In the genomic region with DNA sequence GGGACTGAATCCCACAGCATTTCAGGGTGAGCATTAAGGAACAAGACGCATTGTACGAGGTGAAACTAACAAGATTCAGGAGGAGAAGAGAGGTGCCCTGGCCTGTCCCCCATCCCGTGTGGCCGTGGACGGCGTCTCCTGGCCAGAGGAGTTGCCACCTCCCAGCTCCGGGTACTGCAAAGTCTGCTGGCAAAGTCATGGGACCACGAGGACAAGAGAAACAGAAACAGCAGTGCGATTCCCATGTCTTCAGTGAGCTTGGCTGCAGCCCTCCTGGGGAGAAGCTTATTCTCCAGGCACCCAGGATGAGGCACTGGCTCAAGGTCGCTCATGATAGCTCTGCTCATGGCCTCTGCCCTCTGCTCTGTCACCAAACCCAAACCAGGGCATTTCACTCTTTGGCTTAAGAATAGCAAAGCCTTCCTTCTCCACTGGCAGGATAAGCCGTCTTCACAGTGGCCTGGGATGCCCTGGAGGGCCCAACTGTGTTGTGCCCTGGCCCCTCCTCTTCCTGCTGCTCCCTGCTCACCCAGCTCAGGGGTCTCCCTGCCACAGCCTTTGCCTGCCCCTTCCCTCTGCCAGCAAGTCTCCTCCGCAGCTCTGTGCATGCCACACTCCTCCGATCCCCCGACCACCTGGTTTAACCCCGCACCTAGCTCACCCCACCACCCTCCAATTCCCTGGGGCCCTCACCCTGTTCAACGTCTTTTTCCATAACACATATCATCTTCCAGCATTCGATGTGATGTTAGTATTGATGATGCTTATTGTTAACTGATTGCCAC, we compare ENCODE assay signal across 1 cellular context.
TF ChIP-seq lines count a peak whose summit lies in the region.

No MANE protein-coding gene starts in this region.

TF ChIP-seq in HepG2, 621 proteins besides CTCF, POLR2A, EP300 and RAD21:
- no peak for TF ChIP-seq ZBTB42 (CRISPR knock-in tag; IDR thresholded peaks at IDR 0.05)
- TF ChIP-seq FOXK1 (CRISPR knock-in tag; IDR thresholded peaks at IDR 0.05; ENCODE audit: borderline replicate concordance, low read depth) = no peak
- TF ChIP-seq PHB2 (IDR thresholded peaks at IDR 0.05; ENCODE audit: partially characterized antibody) = no peak
- TF ChIP-seq, protein P1, sequence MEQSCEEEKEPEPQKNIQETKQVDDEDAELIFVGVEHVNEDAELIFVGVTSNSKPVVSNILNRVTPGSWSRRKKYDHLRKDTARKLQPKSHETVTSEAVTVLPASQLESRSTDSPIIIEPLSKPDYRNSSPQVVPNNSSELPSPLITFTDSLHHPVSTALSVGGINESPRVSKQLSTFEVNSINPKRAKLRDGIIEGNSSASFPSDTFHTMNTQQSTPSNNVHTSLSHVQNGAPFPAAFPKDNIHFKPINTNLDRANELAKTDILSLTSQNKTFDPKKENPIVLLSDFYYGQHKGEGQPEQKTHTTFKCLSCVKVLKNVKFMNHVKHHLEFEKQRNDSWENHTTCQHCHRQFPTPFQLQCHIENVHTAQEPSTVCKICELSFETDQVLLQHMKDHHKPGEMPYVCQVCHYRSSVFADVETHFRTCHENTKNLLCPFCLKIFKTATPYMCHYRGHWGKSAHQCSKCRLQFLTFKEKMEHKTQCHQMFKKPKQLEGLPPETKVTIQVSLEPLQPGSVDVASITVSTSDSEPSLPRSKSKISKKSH (CRISPR knock-in tag; IDR thresholded peaks at IDR 0.05; ENCODE audit: borderline replicate concordance) = no peak
- TF ChIP-seq ZNF563 (CRISPR knock-in tag; IDR thresholded peaks at IDR 0.05) = no peak
- TF ChIP-seq TCF12 (IDR thresholded peaks at IDR 0.05) = no peak
- no peak for TF ChIP-seq TCF12 (CRISPR knock-in tag; IDR thresholded peaks at IDR 0.05)
- no peak for TF ChIP-seq ZNF343 (CRISPR knock-in tag; IDR thresholded peaks at IDR 0.05)
- no peak for TF ChIP-seq FOXP1 (IDR thresholded peaks at IDR 0.05)
- TF ChIP-seq FOXP1 (CRISPR knock-in tag; IDR thresholded peaks at IDR 0.05) = no peak
- no peak for TF ChIP-seq ETV6 (CRISPR knock-in tag; conservative IDR thresholded peaks at IDR 0.05)
